Comparison of ENCODE assay signal across 21 cellular contexts in genomic region chr4:8016527-8016926, GRCh38.
"Had no signal": no experiment of that assay in that cellular context is flagged by ENCODE, and none has a peak within 500 bp of the region (broad histone marks: within the 10 kb centered on the region; RNA-seq: fewer than 3 reads in every experiment).

No MANE protein-coding gene starts in this region.

- H3K4me1 Mint-ChIP-seq: stimulated activated memory B cell treated with anti-CD40 and anti-IgM and Interleukin-4, amounts not matched to agents 10 μg/mL and 1 μg/mL and 100 μg/mL, for 72 hours had no signal

- H3K36me3 Mint-ChIP-seq: naive B cell; stimulated activated memory B cell treated with anti-CD40 and anti-IgM and Interleukin-4, amounts not matched to agents 10 μg/mL and 1 μg/mL and 100 μg/mL, for 72 hours had no signal

- H3K9me3 Mint-ChIP-seq: activated naive CD4-positive, alpha-beta T cell treated with anti-CD3 and anti-CD28 coated beads for 36 hours; activated T-cell treated with anti-CD3 and anti-CD28 coated beads, Interleukin-2, amount 50 U/mL, for 4 hours; T-helper 1 cell treated with Interleukin-12 subunit alpha and Interleukin-12 subunit beta and Interleukin-4 antibody, amounts not matched to agents 30 μg/mL and 1 μg/mL, for 36 hours had no signal

- H3K4me2 ChIP-seq: hepatocyte had no signal

- H3K27ac ChIP-seq: hepatocyte, neutrophil, parathyroid adenoma, right lobe of liver had no signal

- H2AFZ ChIP-seq: hepatocyte, parathyroid adenoma had no signal

- H3K27me3 Mint-ChIP-seq: stimulated activated memory B cell treated with anti-CD40 and anti-IgM and Interleukin-4, amounts not matched to agents 10 μg/mL and 1 μg/mL and 100 μg/mL, for 72 hours had no signal

- H3K36me3 ChIP-seq: neutrophil, right lobe of liver had no signal

- DNase-seq: activated CD4-positive, alpha-beta T cell treated with anti-CD3 and anti-CD28 coated beads, Interleukin-2, amount 50 U/mL, for 1 hour; activated CD8-positive, alpha-beta memory T cell treated with anti-CD3 and anti-CD28 coated beads, Interleukin-2, amount 50 U/mL, for 4 hours; activated naive CD4-positive, alpha-beta T cell treated with anti-CD3 and anti-CD28 coated beads for 36 hours; activated T-cell treated with anti-CD3 and anti-CD28 coated beads, Interleukin-2, amount 50 U/mL, for 4 hours; aorta; cerebellar nuclear complex; cortex of kidney; mesenchymal stem cell; mucosa of descending colon; naive B cell; right lobe of liver; small intestine; stimulated activated CD4-positive, alpha-beta T cell treated with anti-CD3 and anti-CD28 coated beads, Interleukin-15, amount 100 ng/mL, for 24 hours; stimulated activated CD4-positive, alpha-beta T cell treated with anti-CD3 and anti-CD28 coated beads, Interleukin-2, amount 100 ng/mL, for 48 hours had no signal

- ATAC-seq: activated CD4-positive, CD25-positive, alpha-beta regulatory T cell treated with anti-CD3 and anti-CD28 coated beads, Interleukin-2, amount 50 U/mL, for 24 hours; activated T-cell treated with anti-CD3 and anti-CD28 coated beads, Interleukin-2, amount 50 U/mL, for 4 hours; esophagus mucosa; mucosa of descending colon; right lobe of liver; stimulated activated memory B cell treated with anti-CD40 and anti-IgM and Interleukin-4, amounts not matched to agents 10 μg/mL and 1 μg/mL and 100 μg/mL, for 72 hours had no signal

- H3K27ac Mint-ChIP-seq: activated naive CD4-positive, alpha-beta T cell treated with anti-CD3 and anti-CD28 coated beads for 36 hours; naive B cell; stimulated activated memory B cell treated with anti-CD40 and anti-IgM and Interleukin-4, amounts not matched to agents 10 μg/mL and 1 μg/mL and 100 μg/mL, for 72 hours; T-helper 1 cell treated with Interleukin-12 subunit alpha and Interleukin-12 subunit beta and Interleukin-4 antibody, amounts not matched to agents 30 μg/mL and 1 μg/mL, for 36 hours had no signal

- H3K4me1 ChIP-seq: parathyroid adenoma, right lobe of liver had no signal

- H3K9ac ChIP-seq: parathyroid adenoma had no signal

- H3K27me3 ChIP-seq: hepatocyte, right lobe of liver had no signal

- H3K4me3 ChIP-seq: hepatocyte, mucosa of descending colon, right lobe of liver had no signal

- H3K79me2 ChIP-seq: hepatocyte, parathyroid adenoma had no signal

- H3K9me3 ChIP-seq: mucosa of descending colon, neutrophil, right lobe of liver had no signal

- H3K4me3 Mint-ChIP-seq: activated naive CD4-positive, alpha-beta T cell treated with anti-CD3 and anti-CD28 coated beads for 36 hours; activated T-cell treated with anti-CD3 and anti-CD28 coated beads, Interleukin-2, amount 50 U/mL, for 4 hours; naive B cell; stimulated activated memory B cell treated with anti-CD40 and anti-IgM and Interleukin-4, amounts not matched to agents 10 μg/mL and 1 μg/mL and 100 μg/mL, for 72 hours; T-helper 1 cell treated with Interleukin-12 subunit alpha and Interleukin-12 subunit beta and Interleukin-4 antibody, amounts not matched to agents 30 μg/mL and 1 μg/mL, for 36 hours had no signal
